8 cellular contexts compared by ENCODE assay signal in genomic region chr6:45445749-45446454, GRCh38.
A peak's percentile ranks its signal among the peaks of the same experiment; 100 is the strongest.
DNase-seq lines count a peak whose midpoint lies in the region; ATAC-seq and TF ChIP-seq lines count a peak whose summit lies in the region.

No MANE protein-coding gene starts in this region.

- H3K27ac Mint-ChIP-seq in CD8-positive, alpha-beta T cell = peak overlapping the region; percentile 38

- ATAC-seq in CD8-positive, alpha-beta T cell = peak; percentile 36
- ATAC-seq in lower lobe of right lung (peak; percentile 90 to 94), upper lobe of left lung (ENCODE audit: low FRiP score in 2 of 2) (peak; percentile 90 to 92), GM21717 (IDR thresholded peaks at IDR 0.05; ENCODE audit: unreplicated experiment) (no peak), GM19023 (IDR thresholded peaks at IDR 0.05; ENCODE audit: unreplicated experiment) (no peak)

- H3K27ac ChIP-seq in CD8-positive, alpha-beta T cell (ENCODE audit: low read depth, low read length) = no peak overlapping the region
- H3K27ac ChIP-seq in HUES48 (ENCODE audit: low read depth, low read length) (peak overlapping the region; percentile 72), SJCRH30 (peak overlapping the region; percentile 79), lower lobe of right lung (peak overlapping the region; percentile 50), upper lobe of left lung (peak overlapping the region; percentile 50 to 83 (median 77))

- no peak overlapping the region for H3K9ac ChIP-seq in HUES48 (ENCODE audit: low read depth, low read length)

- intact Hi-C loops in CD8-positive, alpha-beta T cell (cut with DNase I, micrococcal nuclease) = no loop called here
- intact Hi-C loops in lower lobe of right lung (cut with DNase I) = no loop called here

- H3K36me3 ChIP-seq in CD8-positive, alpha-beta T cell (ENCODE audit: insufficient read depth, low read length) = no peaks in the 10 kb centered on the region
- no peaks in the 10 kb centered on the region for H3K36me3 ChIP-seq in HUES48 (ENCODE audit: control insufficient read depth, insufficient read depth, low read length)
- peaks cover 94% of the 10 kb centered on the region for H3K36me3 ChIP-seq in SJCRH30
- H3K36me3 ChIP-seq in lower lobe of right lung = no peaks in the 10 kb centered on the region
- no peaks in the 10 kb centered on the region for H3K36me3 ChIP-seq in upper lobe of left lung

- POLR2A ChIA-PET in CD8-positive, alpha-beta T cell (lab: Charles Lee) = no interaction called here

- H3K4me3 Mint-ChIP-seq in CD8-positive, alpha-beta T cell = no peak overlapping the region

- H3K27me3 Mint-ChIP-seq in CD8-positive, alpha-beta T cell (ENCODE audit: low read depth) = no peaks in the 10 kb centered on the region

- no peaks in the 10 kb centered on the region for H3K9me3 ChIP-seq in CD8-positive, alpha-beta T cell (ENCODE audit: low read length)
- H3K9me3 ChIP-seq in HUES48 (ENCODE audit: control insufficient read depth, insufficient read depth, low read length) = no peaks in the 10 kb centered on the region
- H3K9me3 ChIP-seq in SJCRH30 (replicated peaks) = no peaks in the 10 kb centered on the region
- no peaks in the 10 kb centered on the region for H3K9me3 ChIP-seq in lower lobe of right lung
- H3K9me3 ChIP-seq in upper lobe of left lung = no peaks in the 10 kb centered on the region

- WGBS in upper lobe of left lung, 2 donors = 5 to 13% methylated on average over 8 of the region's 8 CpGs

- peaks cover 15% of the 10 kb centered on the region for H3K4me1 ChIP-seq in CD8-positive, alpha-beta T cell (ENCODE audit: insufficient read depth, low read length)
- peaks cover 29% of the 10 kb centered on the region for H3K4me1 ChIP-seq in HUES48 (ENCODE audit: control insufficient read depth, insufficient read depth, low read length)
- H3K4me1 ChIP-seq in SJCRH30 = peaks cover 32% of the 10 kb centered on the region
- peaks cover 36% of the 10 kb centered on the region for H3K4me1 ChIP-seq in lower lobe of right lung
- H3K4me1 ChIP-seq in upper lobe of left lung = peaks cover 29 to 35% (median 32%) of the 10 kb centered on the region in 4 donors

- DNase-seq in CD8-positive, alpha-beta T cell = peak in 2 of 7 experiments; percentile 6 to 32
- peak; percentile 89 to 96 for DNase-seq in SJCRH30
- peak; percentile 3 for DNase-seq in effector CD4-positive, alpha-beta T cell
- peak; percentile 71 for DNase-seq in lower lobe of right lung
- DNase-seq in upper lobe of left lung = peak in 1 of 2 donors; percentile 81

- H3K9me3 Mint-ChIP-seq in CD8-positive, alpha-beta T cell = no peaks in the 10 kb centered on the region

- no peak overlapping the region for H3K4me3 ChIP-seq in CD8-positive, alpha-beta T cell (ENCODE audit: low read depth, low read length)
- no peak overlapping the region for H3K4me3 ChIP-seq in HUES48 (ENCODE audit: low read depth, low read length)
- no peak overlapping the region for H3K4me3 ChIP-seq in SJCRH30
- peak overlapping the region; percentile 12 for H3K4me3 ChIP-seq in lower lobe of right lung
- no peak overlapping the region for H3K4me3 ChIP-seq in upper lobe of left lung

- TF ChIP-seq POLR2A in upper lobe of left lung (IDR thresholded peaks at IDR 0.05) = no peak

- TF ChIP-seq CTCF in CD8-positive, alpha-beta T cell (IDR thresholded peaks at IDR 0.05) = no peak
- TF ChIP-seq CTCF in lower lobe of right lung (IDR thresholded peaks at IDR 0.05) = no peak
- no peak for TF ChIP-seq CTCF in upper lobe of left lung (IDR thresholded peaks at IDR 0.05)

- CTCF ChIA-PET in CD8-positive, alpha-beta T cell (lab: Charles Lee) = interaction anchor here (0.6 to 1.8 kb wide), 2 partner anchors 202 to 269 kb away, joined by 4 to 5 read pairs; no protein-coding TSS in a partner anchor

- no peaks in the 10 kb centered on the region for H3K27me3 ChIP-seq in CD8-positive, alpha-beta T cell (ENCODE audit: insufficient read depth, low read length)
- H3K27me3 ChIP-seq in HUES48 (ENCODE audit: control insufficient read depth, insufficient read depth, low read length) (no peaks in the 10 kb centered on the region), SJCRH30 (no peaks in the 10 kb centered on the region), lower lobe of right lung (ENCODE audit: low read depth) (no peaks in the 10 kb centered on the region), upper lobe of left lung (no peaks in the 10 kb centered on the region)

- peaks cover 65% of the 10 kb centered on the region for H3K4me1 Mint-ChIP-seq in CD8-positive, alpha-beta T cell (ENCODE audit: low read depth)

- peak in 2 of 4 donors; percentile 92 to 98 for TF ChIP-seq EP300 in upper lobe of left lung (IDR thresholded peaks at IDR 0.05)

- H3K36me3 Mint-ChIP-seq in CD8-positive, alpha-beta T cell = peaks cover 50% of the 10 kb centered on the region

Comparison
In these comparisons a context has a peak if more than half of its experiments do, and no peak if none do; other contexts are left out.
1. ATAC-seq: peak in CD8-positive, alpha-beta T cell (single experiment), lower lobe of right lung (2 of 2) and upper lobe of left lung (2 of 2); none in GM21717 (single experiment) and GM19023 (single experiment).